In genomic region chr5:74630387-74631087, GRCh38 we compare ENCODE assay signal across 9 cellular contexts. TPM values are rescaled to one million over a fixed set of nuclear protein-coding genes. Genes with fewer than 3 reads are reported as not detected.
DNase-seq lines count a peak whose midpoint lies in the region; ATAC-seq and TF ChIP-seq lines count a peak whose summit lies in the region.
"Had no signal": no experiment of that assay in that cellular context is flagged by ENCODE, and none has a peak within 500 bp of the region (broad histone marks: within the 10 kb centered on the region; RNA-seq: fewer than 3 reads in every experiment).

No MANE protein-coding gene starts in this region.

- H3K9me3 Mint-ChIP-seq in activated CD4-positive, alpha-beta T cell treated with anti-CD3 and anti-CD28 coated beads, Interleukin-2, amount 10 ng/mL, durations not matched to agents 7 days and 5 days = no peaks in the 10 kb centered on the region
- H3K9me3 Mint-ChIP-seq in activated CD4-positive, alpha-beta T cell treated with anti-CD3 and anti-CD28 coated beads, Interleukin-2, amount 10 ng/mL, durations not matched to agents 24 days and 14 days = no peaks in the 10 kb centered on the region

- no peak overlapping the region for H3K4me3 Mint-ChIP-seq in activated CD4-positive, alpha-beta T cell treated with anti-CD3 and anti-CD28 coated beads, Interleukin-2, amount 10 ng/mL, durations not matched to agents 7 days and 5 days
- H3K4me3 Mint-ChIP-seq in activated CD4-positive, alpha-beta T cell treated with anti-CD3 and anti-CD28 coated beads, Interleukin-2, amount 10 ng/mL, durations not matched to agents 24 days and 14 days = no peak overlapping the region

- CTCF ChIA-PET in activated CD4-positive, alpha-beta T cell treated with anti-CD3 and anti-CD28 coated beads, Interleukin-2, amount 10 ng/mL, durations not matched to agents 7 days and 5 days (lab: Charles Lee) = no interaction called here

- peak; percentile 14 for DNase-seq in activated CD4-positive, alpha-beta T cell treated with anti-CD3 and anti-CD28 coated beads, Interleukin-2, amount 10 ng/mL, durations not matched to agents 7 days and 5 days
- DNase-seq in activated CD4-positive, alpha-beta T cell treated with anti-CD3 and anti-CD28 coated beads, Interleukin-2, amount 10 ng/mL, durations not matched to agents 24 days and 14 days = no peak
- DNase-seq in RKO (ENCODE audit: low spot score) (peak; percentile 60), fibroblast of gingiva (ENCODE audit: low read depth) (peak; percentile 73), retinal pigment epithelial cell (ENCODE audit: low read depth) (peak; percentile 93), erythroblast (lab: John Stamatoyannopoulos, UW) (no peak), Kasumi-1 (lab: John Stamatoyannopoulos, UW) (no peak)

- no peak for TF ChIP-seq POLR2A in erythroblast (IDR thresholded peaks at IDR 0.05; ENCODE audit: low read length)

- no peak for TF ChIP-seq CTCF in retinal pigment epithelial cell (conservative IDR thresholded peaks at IDR 0.05; ENCODE audit: low read depth, low read length)

- H3K27ac Mint-ChIP-seq in activated CD4-positive, alpha-beta T cell treated with anti-CD3 and anti-CD28 coated beads, Interleukin-2, amount 10 ng/mL, durations not matched to agents 7 days and 5 days = no peak overlapping the region
- no peak overlapping the region for H3K27ac Mint-ChIP-seq in activated CD4-positive, alpha-beta T cell treated with anti-CD3 and anti-CD28 coated beads, Interleukin-2, amount 10 ng/mL, durations not matched to agents 24 days and 14 days

- intact Hi-C loops in activated CD4-positive, alpha-beta T cell treated with anti-CD3 and anti-CD28 coated beads, Interleukin-2, amount 10 ng/mL, durations not matched to agents 24 days and 14 days (cut with micrococcal nuclease) = loop anchor here (1.0 to 2.0 kb wide), 2 partner anchors 8 to 52 kb away; no protein-coding TSS in a partner anchor

- peaks cover 4% of the 10 kb centered on the region for H3K36me3 Mint-ChIP-seq in activated CD4-positive, alpha-beta T cell treated with anti-CD3 and anti-CD28 coated beads, Interleukin-2, amount 10 ng/mL, durations not matched to agents 7 days and 5 days (ENCODE audit: low read depth)
- H3K36me3 Mint-ChIP-seq in activated CD4-positive, alpha-beta T cell treated with anti-CD3 and anti-CD28 coated beads, Interleukin-2, amount 10 ng/mL, durations not matched to agents 24 days and 14 days (ENCODE audit: low read depth) = peaks cover 2% of the 10 kb centered on the region

- ATAC-seq in GM21619 (IDR thresholded peaks at IDR 0.05; ENCODE audit: unreplicated experiment) = no peak

- peaks cover 28% of the 10 kb centered on the region for H3K4me1 Mint-ChIP-seq in activated CD4-positive, alpha-beta T cell treated with anti-CD3 and anti-CD28 coated beads, Interleukin-2, amount 10 ng/mL, durations not matched to agents 7 days and 5 days
- peaks cover 13% of the 10 kb centered on the region for H3K4me1 Mint-ChIP-seq in activated CD4-positive, alpha-beta T cell treated with anti-CD3 and anti-CD28 coated beads, Interleukin-2, amount 10 ng/mL, durations not matched to agents 24 days and 14 days

- POLR2A ChIA-PET in activated CD4-positive, alpha-beta T cell treated with anti-CD3 and anti-CD28 coated beads, Interleukin-2, amount 10 ng/mL, durations not matched to agents 7 days and 5 days (lab: Charles Lee) = no interaction called here

- peaks cover 2% of the 10 kb centered on the region for H3K27me3 Mint-ChIP-seq in activated CD4-positive, alpha-beta T cell treated with anti-CD3 and anti-CD28 coated beads, Interleukin-2, amount 10 ng/mL, durations not matched to agents 7 days and 5 days
- peaks cover 10% of the 10 kb centered on the region for H3K27me3 Mint-ChIP-seq in activated CD4-positive, alpha-beta T cell treated with anti-CD3 and anti-CD28 coated beads, Interleukin-2, amount 10 ng/mL, durations not matched to agents 24 days and 14 days

- no peak overlapping the region for H3K4me3 ChIP-seq in retinal pigment epithelial cell (ENCODE audit: low read length)
- H3K4me3 ChIP-seq: ascending aorta had no signal

RNA-seq across cellular contexts. Expression of gene ENC1, which starts 10.0 kb away (rescaled TPM):
- 1 to 10 TPM; 2.2 to 3.4 TPM for total RNA-seq in activated CD4-positive, alpha-beta T cell treated with anti-CD3 and anti-CD28 coated beads, Interleukin-2, amount 10 ng/mL, durations not matched to agents 7 days and 5 days
- 1.2 and 2.0 TPM in 2 replicates for total RNA-seq in activated CD4-positive, alpha-beta T cell treated with anti-CD3 and anti-CD28 coated beads, Interleukin-2, amount 10 ng/mL, durations not matched to agents 24 days and 14 days

RNA-seq across cellular contexts. Expression of gene HEXB, which starts 54.5 kb away (rescaled TPM):
- total RNA-seq in activated CD4-positive, alpha-beta T cell treated with anti-CD3 and anti-CD28 coated beads, Interleukin-2, amount 10 ng/mL, durations not matched to agents 7 days and 5 days = 10 to 100 TPM; 71.4 to 73.3 TPM
- total RNA-seq in activated CD4-positive, alpha-beta T cell treated with anti-CD3 and anti-CD28 coated beads, Interleukin-2, amount 10 ng/mL, durations not matched to agents 24 days and 14 days = 60.7 and 61.2 TPM in 2 replicates

Comparison
In these comparisons a context has a peak if more than half of its experiments do, and no peak if none do; other contexts are left out.
1. DNase-seq: peak in activated CD4-positive, alpha-beta T cell treated with anti-CD3 and anti-CD28 coated beads, Interleukin-2, amount 10 ng/mL, durations not matched to agents 7 days and 5 days (single experiment), RKO (single experiment), fibroblast of gingiva (single experiment) and retinal pigment epithelial cell (single experiment); none in activated CD4-positive, alpha-beta T cell treated with anti-CD3 and anti-CD28 coated beads, Interleukin-2, amount 10 ng/mL, durations not matched to agents 24 days and 14 days (single experiment), erythroblast (0 of 2) and Kasumi-1 (0 of 2).